10 cellular contexts compared by ENCODE assay signal in the genomic region with DNA sequence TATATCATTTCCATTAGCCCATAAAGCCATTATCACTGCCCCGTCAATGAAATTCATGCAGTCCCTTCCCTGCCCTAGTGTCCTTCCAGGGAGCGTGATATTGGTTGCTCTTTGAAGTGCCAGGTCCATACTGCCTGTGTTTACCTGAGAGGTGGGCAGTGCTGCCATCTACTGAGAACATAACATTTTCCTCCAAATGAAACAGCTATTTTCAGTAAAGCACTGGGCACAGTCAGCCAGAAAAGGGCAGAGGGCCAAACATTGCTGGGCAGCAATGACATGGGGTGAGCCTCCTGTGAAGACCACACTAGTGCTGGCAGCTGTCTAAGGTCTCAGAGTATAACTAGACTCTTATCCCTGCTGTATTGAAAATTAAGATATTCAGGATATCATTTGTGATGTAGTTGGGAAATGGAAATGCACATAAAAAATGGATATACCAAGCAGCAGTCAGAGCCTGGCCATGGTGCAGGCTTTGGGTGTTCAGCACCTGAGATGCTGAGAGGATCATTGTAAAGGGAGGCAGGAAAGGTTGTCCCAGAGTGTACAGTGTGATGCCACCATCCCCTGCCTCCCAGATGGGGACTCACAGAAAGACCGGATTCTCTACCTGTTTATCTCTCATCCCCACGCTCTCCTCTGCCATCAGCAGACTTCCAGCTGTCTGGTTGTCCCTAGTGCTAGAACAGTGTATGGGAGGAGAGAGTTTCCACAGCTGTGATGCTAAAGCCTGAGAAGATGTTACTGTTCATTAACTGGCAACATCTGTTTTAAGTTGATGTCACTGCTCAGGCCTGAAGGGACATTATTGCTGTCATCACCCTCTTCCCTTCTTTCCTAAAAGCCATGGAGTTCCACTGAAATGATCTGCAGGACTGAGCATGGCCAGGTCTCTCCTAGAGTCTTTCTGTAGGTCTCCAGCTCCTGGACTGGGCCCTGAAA.
DNase-seq lines count a peak whose midpoint lies in the region; ATAC-seq and TF ChIP-seq lines count a peak whose summit lies in the region.
"Had no signal": no experiment of that assay in that cellular context is flagged by ENCODE, and none has a peak within 500 bp of the region (broad histone marks: within the 10 kb centered on the region; RNA-seq: fewer than 3 reads in every experiment).

No MANE protein-coding gene starts in this region.

- no peaks in the 10 kb centered on the region for H3K36me3 Mint-ChIP-seq in Caco-2 (ENCODE audit: insufficient read depth, unreplicated experiment)
- no peaks in the 10 kb centered on the region for H3K36me3 Mint-ChIP-seq in activated T-helper 1 cell treated with anti-CD3 and anti-CD28 coated beads, Interleukin-12 subunit alpha, Interleukin-12 subunit beta, Interleukin-2, Interleukin-4 antibody, amounts not matched to agents 30 ng/mL and 10 ng/mL and 1 ng/mL, durations not matched to agents 14 hours and 24 hours and 36 hours (ENCODE audit: low read depth)

- in situ Hi-C loops in T47D (cut with HindIII; ENCODE audit: low pct_unique_long_range_greater_than_20kb, low sequenced_read_pairs) (no loop called here), GM13977 (cut with MboI; ENCODE audit: low pct_unique_long_range_greater_than_20kb, low sequenced_read_pairs, unreplicated experiment) (no loop called here)

- no peaks in the 10 kb centered on the region; the same call in 1 of the 2 replicates for H3K9me3 ChIP-seq in Caco-2
- H3K9me3 ChIP-seq in right lobe of liver = peaks cover 0 to 2% (median 0%) of the 10 kb centered on the region in 4 donors

- H3K27ac Mint-ChIP-seq in Caco-2 (ENCODE audit: unreplicated experiment) = no peak overlapping the region
- no peak overlapping the region for H3K27ac Mint-ChIP-seq in activated T-helper 1 cell treated with anti-CD3 and anti-CD28 coated beads, Interleukin-12 subunit alpha, Interleukin-12 subunit beta, Interleukin-2, Interleukin-4 antibody, amounts not matched to agents 30 ng/mL and 10 ng/mL and 1 ng/mL, durations not matched to agents 14 hours and 24 hours and 36 hours
- H3K27ac Mint-ChIP-seq: activated T-cell treated with anti-CD3 and anti-CD28 coated beads, Interleukin-2, amount 50 U/mL, for 24 hours; progenitor cell of endocrine pancreas had no signal

- intact Hi-C loops in Caco-2 (cut with micrococcal nuclease; ENCODE audit: unreplicated experiment) = loop anchor here (1.0 kb wide), 1 partner anchor 57 kb away; no protein-coding TSS in a partner anchor
- intact Hi-C loops in right lobe of liver (cut with DNase I) = no loop called here
- intact Hi-C loops in activated T-helper 1 cell treated with anti-CD3 and anti-CD28 coated beads, Interleukin-12 subunit alpha, Interleukin-12 subunit beta, Interleukin-2, Interleukin-4 antibody, amounts not matched to agents 30 ng/mL and 10 ng/mL and 1 ng/mL, durations not matched to agents 14 hours and 24 hours and 36 hours (cut with micrococcal nuclease) = no loop called here

- H3K36me3 ChIP-seq in Caco-2 (ENCODE audit: control insufficient read depth, insufficient read depth, low read length) (no peaks in the 10 kb centered on the region), right lobe of liver (no peaks in the 10 kb centered on the region)

- no peak overlapping the region for H3K27ac ChIP-seq in right lobe of liver

- peaks cover 24% of the 10 kb centered on the region for H3K9me3 Mint-ChIP-seq in Caco-2 (ENCODE audit: unreplicated experiment)
- H3K9me3 Mint-ChIP-seq in activated T-helper 1 cell treated with anti-CD3 and anti-CD28 coated beads, Interleukin-12 subunit alpha, Interleukin-12 subunit beta, Interleukin-2, Interleukin-4 antibody, amounts not matched to agents 30 ng/mL and 10 ng/mL and 1 ng/mL, durations not matched to agents 14 hours and 24 hours and 36 hours = no peaks in the 10 kb centered on the region

- TF ChIP-seq CTCF in Caco-2 (IDR thresholded peaks at IDR 0.05; ENCODE audit: insufficient read depth in 1 of 2, low read depth in 1 of 2, low read length in 1 of 2, severe bottlenecking in 1 of 2, unreplicated experiment in 1 of 2) (peak; percentile 20), right lobe of liver (IDR thresholded peaks at IDR 0.05) (peak in 2 of 4 donors; percentile 24 to 26), GM10266 (IDR thresholded peaks at IDR 0.05; ENCODE audit: control insufficient read depth, insufficient read depth, low read depth, missing control alignments) (no peak), GM13977 (IDR thresholded peaks at IDR 0.05; ENCODE audit: extremely low read depth, insufficient read depth, missing control alignments) (no peak)

- no TSS peak for BruUV-seq in Caco-2 (replicated peaks; lab: Mats Ljungman, UMichigan)

- ATAC-seq in right lobe of liver = peak; percentile 24 to 62 (median 56)

- POLR2A ChIA-PET in Caco-2 (lab: Charles Lee) = no interaction called here

- WGBS in right lobe of liver (ENCODE audit: insufficient coverage, low coverage, low lambda C conversion rate, missing lambda C conversion rate) = 62% methylated on average over 3 of the region's 4 CpGs

- TF ChIP-seq RAD21 in Ishikawa (IDR thresholded peaks at IDR 0.05; ENCODE audit: low read depth) = peak; percentile 69

- H3K4me1 ChIP-seq in Caco-2 = no peaks in the 10 kb centered on the region
- H3K4me1 ChIP-seq in right lobe of liver = no peaks in the 10 kb centered on the region

- no peak for TF ChIP-seq EP300 in Ishikawa (IDR thresholded peaks at IDR 0.05; ENCODE audit: borderline replicate concordance)

- no peak overlapping the region for H3K4me3 Mint-ChIP-seq in Caco-2 (ENCODE audit: unreplicated experiment)
- no peak overlapping the region for H3K4me3 Mint-ChIP-seq in activated T-helper 1 cell treated with anti-CD3 and anti-CD28 coated beads, Interleukin-12 subunit alpha, Interleukin-12 subunit beta, Interleukin-2, Interleukin-4 antibody, amounts not matched to agents 30 ng/mL and 10 ng/mL and 1 ng/mL, durations not matched to agents 14 hours and 24 hours and 36 hours
- H3K4me3 Mint-ChIP-seq: activated T-cell treated with anti-CD3 and anti-CD28 coated beads, Interleukin-2, amount 50 U/mL, for 24 hours had no signal

- peaks cover 3% of the 10 kb centered on the region for H3K27me3 Mint-ChIP-seq in Caco-2 (ENCODE audit: insufficient read depth, unreplicated experiment)
- peaks cover 6% of the 10 kb centered on the region for H3K27me3 Mint-ChIP-seq in activated T-helper 1 cell treated with anti-CD3 and anti-CD28 coated beads, Interleukin-12 subunit alpha, Interleukin-12 subunit beta, Interleukin-2, Interleukin-4 antibody, amounts not matched to agents 30 ng/mL and 10 ng/mL and 1 ng/mL, durations not matched to agents 14 hours and 24 hours and 36 hours (ENCODE audit: insufficient read depth)
- H3K27me3 Mint-ChIP-seq: progenitor cell of endocrine pancreas had no signal

- H3K27me3 ChIP-seq in Caco-2 (replicated peaks; ENCODE audit: control insufficient read depth, insufficient read depth, low read length) (no peaks in the 10 kb centered on the region), right lobe of liver (no peaks in the 10 kb centered on the region)

- peak in 1 of 2 experiments; percentile 29 for DNase-seq in Caco-2
- DNase-seq in T47D (ENCODE audit: low read depth in 1 of 2, low spot score in 1 of 2) = peak; percentile 29 to 46
- DNase-seq in right lobe of liver = no peak
- no peak for DNase-seq in GM10266 (ENCODE audit: extremely low spot score)
- DNase-seq in activated T-helper 1 cell treated with anti-CD3 and anti-CD28 coated beads, Interleukin-12 subunit alpha, Interleukin-12 subunit beta, Interleukin-2, Interleukin-4 antibody, amounts not matched to agents 30 ng/mL and 10 ng/mL and 1 ng/mL, durations not matched to agents 14 hours and 24 hours and 36 hours (ENCODE audit: low spot score) = no peak
- DNase-seq in GM19240 (ENCODE audit: insufficient read length, low spot score) = no peak
- DNase-seq in GM13977 (ENCODE audit: low spot score) = no peak
- DNase-seq: activated T-cell treated with anti-CD3 and anti-CD28 coated beads, Interleukin-2, amount 50 U/mL, for 24 hours had no signal

- CTCF ChIA-PET in Caco-2 (lab: Charles Lee) = interaction anchor here (0.7 to 1.3 kb wide), 3 partner anchors 56 to 61 kb away, joined by 3 to 14 read pairs (median 3); no protein-coding TSS in a partner anchor

- TF ChIP-seq POLR2A in right lobe of liver (IDR thresholded peaks at IDR 0.05) = no peak

- H3K4me1 Mint-ChIP-seq in Caco-2 (ENCODE audit: low read depth, unreplicated experiment) = no peaks in the 10 kb centered on the region
- H3K4me1 Mint-ChIP-seq in activated T-helper 1 cell treated with anti-CD3 and anti-CD28 coated beads, Interleukin-12 subunit alpha, Interleukin-12 subunit beta, Interleukin-2, Interleukin-4 antibody, amounts not matched to agents 30 ng/mL and 10 ng/mL and 1 ng/mL, durations not matched to agents 14 hours and 24 hours and 36 hours (ENCODE audit: low read depth) = no peaks in the 10 kb centered on the region

- no peak overlapping the region for H3K4me3 ChIP-seq in Caco-2 (ENCODE audit: low read depth, low read length)
- H3K4me3 ChIP-seq in right lobe of liver = no peak overlapping the region

TF ChIP-seq in Ishikawa, 13 proteins besides CTCF, POLR2A, EP300 and RAD21 (continues in another document):
- TF ChIP-seq FOXM1 (IDR thresholded peaks at IDR 0.05; ENCODE audit: borderline replicate concordance, low read depth) = no peak
- TF ChIP-seq TEAD4 (IDR thresholded peaks at IDR 0.05) = no peak
- no peak for TF ChIP-seq NFIC (IDR thresholded peaks at IDR 0.05)
- TF ChIP-seq CREB1 (IDR thresholded peaks at IDR 0.05; ENCODE audit: low read depth) = no peak

Comparison
In these comparisons a context has a peak if more than half of its experiments do, and no peak if none do; other contexts are left out.
1. DNase-seq: peak in T47D (2 of 2); none in right lobe of liver (0 of 3), GM10266 (single experiment), activated T-helper 1 cell treated with anti-CD3 and anti-CD28 coated beads, Interleukin-12 subunit alpha, Interleukin-12 subunit beta, Interleukin-2, Interleukin-4 antibody, amounts not matched to agents 30 ng/mL and 10 ng/mL and 1 ng/mL, durations not matched to agents 14 hours and 24 hours and 36 hours (single experiment), GM19240 (single experiment) and GM13977 (single experiment).
2. CTCF ChIP-seq: peak in Caco-2 (2 of 2); none in GM10266 (single experiment) and GM13977 (single experiment).